In genomic region chr19:30130356-30131122, GRCh38 we compare ENCODE assay signal across 23 cellular contexts.
DNase-seq lines count a peak whose midpoint lies in the region; ATAC-seq, FAIRE-seq and TF ChIP-seq lines count a peak whose summit lies in the region.
"Had no signal": no experiment of that assay in that cellular context is flagged by ENCODE, and none has a peak within 500 bp of the region (broad histone marks: within the 10 kb centered on the region; RNA-seq: fewer than 3 reads in every experiment).

No MANE protein-coding gene starts in this region.

- TF ChIP-seq POLR2A in K562 (conservative IDR thresholded peaks at IDR 0.05) (no peak), spleen (IDR thresholded peaks at IDR 0.05) (no peak)

- H3K4me3 ChIP-seq in K562 = no peak overlapping the region
- no peak overlapping the region for H3K4me3 ChIP-seq in spleen
- H3K4me3 ChIP-seq: BLaER1 treated with 17β-estradiol and CSF1 and Interleukin-3, amounts not matched to agents 10 nM and 100 nM; GM12878 had no signal

- no peak overlapping the region for H3K9ac ChIP-seq in K562 (ENCODE audit: insufficient read depth in 1 of 2, low read depth in 2 of 2, low read length in 2 of 2)
- H3K9ac ChIP-seq: BLaER1 treated with 17β-estradiol and CSF1 and Interleukin-3, amounts not matched to agents 10 nM and 100 nM had no signal

- ATAC-seq in K562 (0 out of 3 replicates have a peak, but pooled peaks have one; percentile 28), GM19023 (IDR thresholded peaks at IDR 0.05; ENCODE audit: unreplicated experiment) (no peak)
- ATAC-seq: GM12878 had no signal

- H4K20me1 ChIP-seq in K562 (replicated peaks; ENCODE audit: control insufficient read depth, insufficient read depth, low read length) = no peaks in the 10 kb centered on the region; the same call in 1 of the 2 replicates
- H4K20me1 ChIP-seq: BLaER1 treated with 17β-estradiol and CSF1 and Interleukin-3, amounts not matched to agents 10 nM and 100 nM had no signal

- TF ChIP-seq CTCF in K562 (IDR thresholded peaks at IDR 0.05 in 2 of 3, conservative IDR thresholded peaks at IDR 0.05 in 1 of 3; ENCODE audit: insufficient read depth in 2 of 3, low read depth in 1 of 3, low read length in 3 of 3) (no peak), spleen (IDR thresholded peaks at IDR 0.05 in 8 of 11, conservative IDR thresholded peaks at IDR 0.05 in 3 of 11) (no peak)

- BruUV-seq in K562 (replicated peaks; lab: Mats Ljungman, UMichigan) = no TSS peak

- CTCF ChIA-PET in K562 (lab: Yijun Ruan, JAX; ENCODE audit: low intra/inter-chr PET ratio) = no interaction called here

- no peaks in the 10 kb centered on the region for H3K9me3 ChIP-seq in K562 (replicated peaks; ENCODE audit: control insufficient read depth, insufficient read depth, low read depth, low read length)
- no peaks in the 10 kb centered on the region for H3K9me3 ChIP-seq in spleen
- H3K9me3 ChIP-seq: BE2C; BLaER1 treated with 17β-estradiol and CSF1 and Interleukin-3, amounts not matched to agents 10 nM and 100 nM had no signal

- in situ Hi-C loops in K562 (cut with MboI) = no loop called here

- peaks cover 12 to 47% of the 10 kb centered on the region in 2 experiments; a peak in 4 of 5 replicates for H3K27me3 ChIP-seq in K562 (ENCODE audit: control insufficient read depth in 2 of 2, insufficient read depth in 2 of 2, low read length in 2 of 2)
- no peaks in the 10 kb centered on the region for H3K27me3 ChIP-seq in spleen (replicated peaks in 1 of 7)
- H3K27me3 ChIP-seq: BE2C; BLaER1 treated with 17β-estradiol and CSF1 and Interleukin-3, amounts not matched to agents 10 nM and 100 nM had no signal

- no peak for TF ChIP-seq EP300 in K562 (IDR thresholded peaks at IDR 0.05; ENCODE audit: low read length)

- WGBS in K562 (ENCODE audit: insufficient coverage, low coverage, missing lambda C conversion rate) = 0% methylated on average over 6 of the region's 6 CpGs
- 74 to 82% (median 78%) methylated on average over 6 of the region's 6 CpGs for WGBS in spleen, 5 donors

- intact Hi-C loops in K562 (cut with micrococcal nuclease) = no loop called here
- intact Hi-C loops in spleen (cut with DNase I; ENCODE audit: low total_unique reads) = no loop called here

- POLR2A ChIA-PET in K562 (lab: Yijun Ruan, JAX) = interaction anchor here (1.0 kb wide), 1 partner anchor 233 kb away, joined by 4 read pairs; no protein-coding TSS in a partner anchor

- H3K27ac ChIP-seq in K562 (ENCODE audit: extremely low read depth, low read depth, low read length) (no peak overlapping the region), spleen (no peak overlapping the region)
- H3K27ac ChIP-seq: 22Rv1; BLaER1 treated with 17β-estradiol and CSF1 and Interleukin-3, amounts not matched to agents 10 nM and 100 nM had no signal

- no peaks in the 10 kb centered on the region for H3K9me1 ChIP-seq in K562 (ENCODE audit: control insufficient read depth, insufficient read depth, low read length)

- no peaks in the 10 kb centered on the region for H3K79me2 ChIP-seq in K562 (ENCODE audit: control insufficient read depth, insufficient read depth, low read length)

- DNase-seq in activated effector memory CD4-positive, alpha-beta T cell treated with anti-CD3 and anti-CD28 coated beads, Interleukin-2, amount 50 U/mL, for 16 hours = peak; percentile 44
- no peak for DNase-seq in activated effector memory CD4-positive, alpha-beta T cell treated with Interleukin-2 at 50 U/mL for 16 hours
- DNase-seq in K562 (ENCODE audit: extremely low read depth in 1 of 4, low spot score in 3 of 4) (no peak), spleen (peak; percentile 34)
- DNase-seq in activated CD4-positive, alpha-beta T cell treated with anti-CD3 and anti-CD28 coated beads, Interleukin-2, amount 50 U/mL, for 4 hours = no peak
- DNase-seq: ACHN; AML-193; BE2C; CD4-positive, alpha-beta T cell; CD8-positive, alpha-beta memory T cell; DMS 273 treated with DMSO at 0.1 percent for 48 hours; DMS79; EL; GDM1; GOT3; H7; HCEC 1CT had no signal

- H3K4me2 ChIP-seq in K562 (ENCODE audit: insufficient read depth, low read length) = no peak overlapping the region
- H3K4me2 ChIP-seq: BLaER1 treated with 17β-estradiol and CSF1 and Interleukin-3, amounts not matched to agents 10 nM and 100 nM had no signal

- TF ChIP-seq RAD21 in K562 (CRISPR knock-in tag; conservative IDR thresholded peaks at IDR 0.05 in 1 of 2, IDR thresholded peaks at IDR 0.05 in 1 of 2) = no peak

- FAIRE-seq in K562 (lab: Jason Lieb, UNC) = no peak
- FAIRE-seq: A204.1, D721Med, GM12878 had no signal

- H3K36me3 ChIP-seq in K562 (ENCODE audit: control insufficient read depth, insufficient read depth, low read length) (no peaks in the 10 kb centered on the region), spleen (no peaks in the 10 kb centered on the region)
- H3K36me3 ChIP-seq: BE2C; BLaER1 treated with 17β-estradiol and CSF1 and Interleukin-3, amounts not matched to agents 10 nM and 100 nM had no signal

- no peak overlapping the region for H2AFZ ChIP-seq in K562 (ENCODE audit: low read depth, low read length)

- H3K4me1 ChIP-seq in K562 (replicated peaks in 1 of 2; ENCODE audit: control insufficient read depth in 2 of 2, insufficient read depth in 2 of 2, low read length in 2 of 2) (no peaks in the 10 kb centered on the region; a peak in 1 of 5 replicates), spleen (no peaks in the 10 kb centered on the region)

TF ChIP-seq in K562, 482 proteins besides CTCF, POLR2A, EP300 and RAD21:
- peak; percentile 81 for TF ChIP-seq ZNF263 (CRISPR knock-in tag; IDR thresholded peaks at IDR 0.05; ENCODE audit: borderline replicate concordance)
- no peak for TF ChIP-seq NR2F6 (CRISPR knock-in tag; IDR thresholded peaks at IDR 0.05)

Comparison
In these comparisons a context has a peak if more than half of its experiments do, and no peak if none do; other contexts are left out.
1. DNase-seq: peak in activated effector memory CD4-positive, alpha-beta T cell treated with anti-CD3 and anti-CD28 coated beads, Interleukin-2, amount 50 U/mL, for 16 hours (single experiment) and spleen (single experiment); none in activated effector memory CD4-positive, alpha-beta T cell treated with Interleukin-2 at 50 U/mL for 16 hours (single experiment), K562 (0 of 4) and activated CD4-positive, alpha-beta T cell treated with anti-CD3 and anti-CD28 coated beads, Interleukin-2, amount 50 U/mL, for 4 hours (0 of 2).